Comparison of ENCODE assay signal across 21 cellular contexts in the genomic region with DNA sequence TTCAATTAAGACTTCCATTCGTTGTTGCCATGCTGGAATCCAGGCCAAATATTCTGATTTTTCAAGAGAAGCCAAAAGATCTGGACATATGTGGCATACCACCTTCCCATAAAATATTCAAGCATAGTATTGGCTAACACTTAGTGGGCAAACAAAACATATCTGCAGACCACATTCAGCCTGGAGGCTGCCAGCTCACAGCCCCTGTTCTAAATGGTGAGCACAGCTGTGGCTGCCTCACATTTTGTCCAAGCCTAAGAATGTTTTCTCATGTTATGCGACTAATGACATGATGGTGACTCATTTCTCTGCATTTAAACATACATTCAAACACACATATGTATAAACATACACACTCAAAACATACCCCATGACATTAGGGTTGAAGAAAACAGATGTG. TPM values are rescaled to one million over a fixed set of nuclear protein-coding genes. Genes with fewer than 3 reads are reported as not detected.
DNase-seq lines count a peak whose midpoint lies in the region; ATAC-seq and TF ChIP-seq lines count a peak whose summit lies in the region.
"Had no signal": no experiment of that assay in that cellular context is flagged by ENCODE, and none has a peak within 500 bp of the region (broad histone marks: within the 10 kb centered on the region; RNA-seq: fewer than 3 reads in every experiment).

No MANE protein-coding gene starts in this region.

- H3K36me3 Mint-ChIP-seq in brain (no peaks in the 10 kb centered on the region), T-helper 17 cell (ENCODE audit: low read depth) (peaks cover 11% of the 10 kb centered on the region)
- H3K36me3 Mint-ChIP-seq in activated naive CD8-positive, alpha-beta T cell treated with anti-CD3 and anti-CD28 coated beads, Interleukin-2, amount 50 U/mL, for 24 hours (ENCODE audit: low read depth) = no peaks in the 10 kb centered on the region
- H3K36me3 Mint-ChIP-seq: activated CD8-positive, alpha-beta memory T cell treated with anti-CD3 and anti-CD28 coated beads, Interleukin-2, amount 10 ng/mL, durations not matched to agents 7 days and 5 days had no signal

- DNase-seq in AG09319 (ENCODE audit: extremely low read depth, low read depth) (peak; percentile 27), LHCN-M2 (ENCODE audit: low read depth) (peak; percentile 91), iris pigment epithelial cell (ENCODE audit: low read depth) (peak; percentile 45), T-helper 17 cell (no peak), DMS53 (lab: John Stamatoyannopoulos, UW) (no peak)
- no peak for DNase-seq in activated naive CD8-positive, alpha-beta T cell treated with anti-CD3 and anti-CD28 coated beads, Interleukin-2, amount 50 U/mL, for 24 hours
- DNase-seq: ACHN; activated CD8-positive, alpha-beta memory T cell treated with anti-CD3 and anti-CD28 coated beads, Interleukin-2, amount 10 ng/mL, durations not matched to agents 7 days and 5 days; adrenal gland; H9; NCI-H2081 treated with DMSO at 0.1 percent for 48 hours; occipital lobe; OCI-M1; sigmoid colon; stomach; T-helper 9 cell had no signal

- H3K4me1 Mint-ChIP-seq in brain (peaks cover 41% of the 10 kb centered on the region), T-helper 17 cell (peaks cover 2% of the 10 kb centered on the region)
- H3K4me1 Mint-ChIP-seq in activated naive CD8-positive, alpha-beta T cell treated with anti-CD3 and anti-CD28 coated beads, Interleukin-2, amount 50 U/mL, for 24 hours = no peaks in the 10 kb centered on the region
- H3K4me1 Mint-ChIP-seq: activated CD8-positive, alpha-beta memory T cell treated with anti-CD3 and anti-CD28 coated beads, Interleukin-2, amount 10 ng/mL, durations not matched to agents 7 days and 5 days had no signal

- no peaks in the 10 kb centered on the region for H3K9me3 Mint-ChIP-seq in brain
- no peaks in the 10 kb centered on the region for H3K9me3 Mint-ChIP-seq in activated naive CD8-positive, alpha-beta T cell treated with anti-CD3 and anti-CD28 coated beads, Interleukin-2, amount 50 U/mL, for 24 hours
- H3K9me3 Mint-ChIP-seq: activated T-helper 2 cell treated with anti-CD3 and anti-CD28 coated beads, Interferon-gamma antibody, Interleukin-2, Interleukin-4, amounts not matched to agents 10 μg/mL and 5 μg/mL and 100 μg/mL, durations not matched to agents 14 hours and 24 hours and 36 hours; H9 had no signal

- H3K27ac Mint-ChIP-seq in brain (peak overlapping the region in 3 of 5 experiments; percentile 61 to 100 (median 95)), T-helper 17 cell (no peak overlapping the region)
- no peak overlapping the region for H3K27ac Mint-ChIP-seq in activated naive CD8-positive, alpha-beta T cell treated with anti-CD3 and anti-CD28 coated beads, Interleukin-2, amount 50 U/mL, for 24 hours
- H3K27ac Mint-ChIP-seq: activated CD8-positive, alpha-beta memory T cell treated with anti-CD3 and anti-CD28 coated beads, Interleukin-2, amount 10 ng/mL, durations not matched to agents 7 days and 5 days; activated T-helper 2 cell treated with anti-CD3 and anti-CD28 coated beads, Interferon-gamma antibody, Interleukin-2, Interleukin-4, amounts not matched to agents 10 μg/mL and 5 μg/mL and 100 μg/mL, durations not matched to agents 14 hours and 24 hours and 36 hours; H9 had no signal

- H3K9me3 ChIP-seq in T-helper 17 cell (ENCODE audit: control insufficient read depth, low read length, poor library complexity, severe bottlenecking) = no peaks in the 10 kb centered on the region
- H3K9me3 ChIP-seq: adrenal gland, sigmoid colon, stomach had no signal

- ATAC-seq in T-helper 17 cell (no peak), GM18873 (IDR thresholded peaks at IDR 0.05; ENCODE audit: low FRiP score, unreplicated experiment) (no peak)
- ATAC-seq in activated naive CD8-positive, alpha-beta T cell treated with anti-CD3 and anti-CD28 coated beads, Interleukin-2, amount 50 U/mL, for 24 hours = no peak
- ATAC-seq: activated CD8-positive, alpha-beta memory T cell treated with anti-CD3 and anti-CD28 coated beads, Interleukin-2, amount 10 ng/mL, durations not matched to agents 7 days and 5 days had no signal

- H3K27me3 Mint-ChIP-seq in brain = peaks cover 3% of the 10 kb centered on the region
- H3K27me3 Mint-ChIP-seq in T-helper 17 cell = peaks cover 60% of the 10 kb centered on the region
- peaks cover 27% of the 10 kb centered on the region for H3K27me3 Mint-ChIP-seq in activated naive CD8-positive, alpha-beta T cell treated with anti-CD3 and anti-CD28 coated beads, Interleukin-2, amount 50 U/mL, for 24 hours

- TF ChIP-seq CTCF in AG09319 (IDR thresholded peaks at IDR 0.05; ENCODE audit: low read depth, low read length) (no peak), brain (conservative IDR thresholded peaks at IDR 0.05) (no peak)

- peak overlapping the region in 1 of 5 experiments; percentile 33 for H3K4me3 Mint-ChIP-seq in brain
- H3K4me3 Mint-ChIP-seq in T-helper 17 cell = no peak overlapping the region
- H3K4me3 Mint-ChIP-seq in activated naive CD8-positive, alpha-beta T cell treated with anti-CD3 and anti-CD28 coated beads, Interleukin-2, amount 50 U/mL, for 24 hours = no peak overlapping the region
- H3K4me3 Mint-ChIP-seq: activated CD8-positive, alpha-beta memory T cell treated with anti-CD3 and anti-CD28 coated beads, Interleukin-2, amount 10 ng/mL, durations not matched to agents 7 days and 5 days; H9 had no signal

RNA-seq across cellular contexts. Expression of a gene that starts 10.6 kb away (rescaled TPM):
- 841 and 886 TPM in 2 replicates for total RNA-seq in LHCN-M2 (2014; rRNA removed)
- 465 TPM for polyA plus RNA-seq in LHCN-M2 (2012)
- 41.6 TPM for polyA plus RNA-seq in brain (ENCODE audit: insufficient read depth, low read depth, low replicate concordance)
- 10 to 100 TPM; 19.9 to 28.1 TPM for total RNA-seq in T-helper 17 cell

RNA-seq across cellular contexts. Expression of a gene that starts 47.0 kb away (rescaled TPM):
- total RNA-seq in LHCN-M2 (2014; rRNA removed) = 1.7 and 2.1 TPM in 2 replicates
- polyA plus RNA-seq in LHCN-M2 (2012) = 3.5 TPM
- not detected for polyA plus RNA-seq in brain (ENCODE audit: insufficient read depth, low read depth, low replicate concordance)
- total RNA-seq in T-helper 17 cell = not detected
- total RNA-seq: activated CD8-positive, alpha-beta memory T cell treated with anti-CD3 and anti-CD28 coated beads, Interleukin-2, amount 10 ng/mL, durations not matched to agents 7 days and 5 days; activated T-helper 2 cell treated with anti-CD3 and anti-CD28 coated beads, Interferon-gamma antibody, Interleukin-2, Interleukin-4, amounts not matched to agents 10 μg/mL and 5 μg/mL and 100 μg/mL, durations not matched to agents 14 hours and 24 hours and 36 hours; adrenal gland; H9; lower leg skin; occipital lobe; sigmoid colon; stomach; ureter had no signal
- polyA plus RNA-seq: adrenal gland, sigmoid colon, stomach had no signal

RNA-seq across cellular contexts. Expression of a gene that starts 56.5 kb away (rescaled TPM):
- 0.63 and 0.90 TPM in 2 replicates for total RNA-seq in LHCN-M2 (2014; rRNA removed)
- 0.55 TPM for polyA plus RNA-seq in LHCN-M2 (2012)
- not detected for polyA plus RNA-seq in brain (ENCODE audit: insufficient read depth, low read depth, low replicate concordance)
- total RNA-seq in T-helper 17 cell = 1 to 10 TPM in 1 of 2 donors, under 1 TPM in 1; 0.80 to 1.4 TPM

Comparison
In these comparisons a context has a peak if more than half of its experiments do, and no peak if none do; other contexts are left out.
1. DNase-seq: peak in AG09319 (single experiment), LHCN-M2 (single experiment) and iris pigment epithelial cell (single experiment); none in T-helper 17 cell (0 of 3), activated naive CD8-positive, alpha-beta T cell treated with anti-CD3 and anti-CD28 coated beads, Interleukin-2, amount 50 U/mL, for 24 hours (single experiment) and DMS53 (single experiment).
2. H3K27ac Mint-ChIP-seq: peak in brain (3 of 5); none in T-helper 17 cell (single experiment) and activated naive CD8-positive, alpha-beta T cell treated with anti-CD3 and anti-CD28 coated beads, Interleukin-2, amount 50 U/mL, for 24 hours (single experiment).
3. RNA of a gene that starts 10.6 kb away (total RNA-seq): 841 to 886 TPM in LHCN-M2; 19.9 to 28.1 TPM in T-helper 17 cell; every median in the first group is over 10 times any median in the second.